9 cellular contexts compared by ENCODE assay signal in the genomic region with DNA sequence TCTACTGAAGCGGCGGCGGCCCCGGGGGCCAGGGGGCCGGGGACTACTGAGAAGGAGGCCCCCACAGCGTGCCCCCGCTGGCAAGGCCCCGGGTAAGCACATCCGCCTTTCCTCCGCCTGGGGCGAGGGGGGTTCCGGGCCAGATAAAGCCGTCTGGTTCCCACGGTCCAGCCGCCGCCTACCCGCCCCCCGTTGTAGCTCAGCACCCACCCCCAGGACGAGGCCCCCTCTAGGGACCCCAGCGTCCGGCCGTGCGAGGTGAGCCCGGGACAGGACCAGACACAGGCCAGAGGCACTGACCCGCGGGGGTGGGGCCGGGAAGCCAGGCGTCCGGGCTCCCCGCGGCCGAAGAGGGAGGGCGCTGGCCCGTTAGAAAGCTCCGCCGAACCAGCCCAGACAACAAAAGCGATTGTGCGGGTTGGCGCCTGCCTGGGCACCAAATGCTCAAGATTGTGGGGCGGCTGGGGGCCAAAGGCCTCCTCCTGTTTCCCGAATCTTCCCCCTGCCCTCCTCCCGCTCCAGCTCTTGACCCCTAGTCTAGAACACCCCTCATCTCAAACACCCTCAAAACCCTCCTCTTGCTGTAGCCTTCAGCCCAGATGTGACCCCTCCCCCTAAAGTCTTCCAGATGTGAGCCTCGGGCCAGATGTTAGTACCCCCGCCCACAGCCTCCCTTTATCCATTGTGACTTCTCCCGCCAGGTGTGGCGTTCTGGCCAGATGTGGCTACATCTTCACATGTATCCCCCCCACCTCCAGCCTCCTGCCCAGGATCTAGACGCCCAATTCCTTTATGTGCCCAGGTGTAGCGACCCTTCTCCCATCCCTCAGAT. TPM values are rescaled to one million over a fixed set of nuclear protein-coding genes. Genes with fewer than 3 reads are reported as not detected.
DNase-seq lines count a peak whose midpoint lies in the region; ATAC-seq, FAIRE-seq and TF ChIP-seq lines count a peak whose summit lies in the region.
"Had no signal": no experiment of that assay in that cellular context is flagged by ENCODE, and none has a peak within 500 bp of the region (broad histone marks: within the 10 kb centered on the region; RNA-seq: fewer than 3 reads in every experiment).

No MANE protein-coding gene starts in this region.

- no peak for ATAC-seq in GM19324 (IDR thresholded peaks at IDR 0.05; ENCODE audit: low FRiP score, unreplicated experiment)

- H3K27ac Mint-ChIP-seq in T-helper 2 cell treated with Interferon-gamma antibody and Interleukin-4, amounts not matched to agents 5 μg/mL and 100 μg/mL, for 36 hours, result no peak overlapping the region

- no peaks in the 10 kb centered on the region for H3K9me3 Mint-ChIP-seq in T-helper 2 cell treated with Interferon-gamma antibody and Interleukin-4, amounts not matched to agents 5 μg/mL and 100 μg/mL, for 36 hours

- FAIRE-seq in GM19239 (lab: Jason Lieb, UNC), result no peak

- H3K4me1 ChIP-seq in breast epithelium (peaks cover 17 to 24% of the 10 kb centered on the region in 2 donors), mesodermal cell (ENCODE audit: control insufficient read depth, insufficient read depth, low read length, poor library complexity, severe bottlenecking) (peaks cover 27% of the 10 kb centered on the region), tibial nerve (peaks cover 0 to 88% (median 59%) of the 10 kb centered on the region in 4 donors)

- H3K36me3 Mint-ChIP-seq in T-helper 2 cell treated with Interferon-gamma antibody and Interleukin-4, amounts not matched to agents 5 μg/mL and 100 μg/mL, for 36 hours (ENCODE audit: low read depth), result no peaks in the 10 kb centered on the region

- H3K27me3 ChIP-seq in breast epithelium, result peaks cover 0 to 28% of the 10 kb centered on the region in 2 donors
- H3K27me3 ChIP-seq in tibial nerve, result peaks cover 0 to 31% of the 10 kb centered on the region in 2 donors

- no peak for DNase-seq in T-helper 2 cell treated with Interferon-gamma antibody and Interleukin-4, amounts not matched to agents 5 μg/mL and 100 μg/mL, for 36 hours (ENCODE audit: low spot score)
- DNase-seq in T-helper 2 cell (no peak), breast epithelium (ENCODE audit: low spot score in 2 of 2) (no peak), tibial nerve (ENCODE audit: low spot score in 2 of 2) (no peak), GM19239 (ENCODE audit: insufficient read length, low spot score) (no peak), DMS153 treated with DMSO at 0.1 percent for 48 hours (lab: John Stamatoyannopoulos, UW; ENCODE audit: unreplicated experiment) (no peak)
- DNase-seq: SIG-M5 had no signal

- H3K4me3 ChIP-seq in breast epithelium (peak overlapping the region; percentile 15 to 70 (median 59)), mesodermal cell (ENCODE audit: extremely low read depth, insufficient read depth, low read length, poor library complexity, severe bottlenecking) (peak overlapping the region; percentile 27), tibial nerve (peak overlapping the region; percentile 7 to 90 (median 44))

- TF ChIP-seq CTCF in breast epithelium (IDR thresholded peaks at IDR 0.05), result no peak
- no peak for TF ChIP-seq CTCF in tibial nerve (IDR thresholded peaks at IDR 0.05)

- intact Hi-C loops in breast epithelium (cut with DNase I; ENCODE audit: low total_unique reads), result no loop called here

- H3K27ac ChIP-seq in breast epithelium (peak overlapping the region; percentile 10 to 76), mesodermal cell (ENCODE audit: low read depth, low read length, severe bottlenecking) (no peak overlapping the region), tibial nerve (peak overlapping the region; percentile 77 to 95 (median 92))

- no peaks in the 10 kb centered on the region for H3K9me3 ChIP-seq in breast epithelium
- H3K9me3 ChIP-seq in mesodermal cell (ENCODE audit: control insufficient read depth, low read length), result no peaks in the 10 kb centered on the region
- H3K9me3 ChIP-seq in tibial nerve, result no peaks in the 10 kb centered on the region

- peaks cover 54% of the 10 kb centered on the region for H3K4me1 Mint-ChIP-seq in T-helper 2 cell treated with Interferon-gamma antibody and Interleukin-4, amounts not matched to agents 5 μg/mL and 100 μg/mL, for 36 hours (ENCODE audit: low read depth)

- peak overlapping the region; percentile 49 for H3K4me3 Mint-ChIP-seq in T-helper 2 cell treated with Interferon-gamma antibody and Interleukin-4, amounts not matched to agents 5 μg/mL and 100 μg/mL, for 36 hours

- 22 to 24% methylated on average over 35 to 47 of the region's 48 CpGs for WGBS in mesodermal cell (ENCODE audit: insufficient coverage in 2 of 2), 2 experiments
- WGBS in tibial nerve, 2 donors, result 4 to 6% methylated on average over 39 to 40 of the region's 48 CpGs

- peaks cover 44% of the 10 kb centered on the region for H3K27me3 Mint-ChIP-seq in T-helper 2 cell treated with Interferon-gamma antibody and Interleukin-4, amounts not matched to agents 5 μg/mL and 100 μg/mL, for 36 hours (ENCODE audit: low read depth)

- TF ChIP-seq EP300 in tibial nerve (IDR thresholded peaks at IDR 0.05), result peak in 1 of 2 donors; percentile 22

- H3K36me3 ChIP-seq in breast epithelium (no peaks in the 10 kb centered on the region), mesodermal cell (ENCODE audit: control insufficient read depth, insufficient read depth, low read length) (no peaks in the 10 kb centered on the region), tibial nerve (no peaks in the 10 kb centered on the region)

- TF ChIP-seq POLR2A in breast epithelium (IDR thresholded peaks at IDR 0.05) (no peak), tibial nerve (IDR thresholded peaks at IDR 0.05) (no peak)

RNA-seq across cellular contexts. Expression of a gene that starts 0.9 kb away (rescaled TPM):
- total RNA-seq in breast epithelium (100 to 1,000 TPM in 1 of 3 donors, 10 to 100 TPM in 2; 52.7 to 130 (median 89.1) TPM), tibial nerve (1,000 to 10,000 TPM in 2 of 4 donors, 100 to 1,000 TPM in 2; 851 to 1,504 (median 1,156) TPM)
- 141 TPM for polyA plus RNA-seq in mesodermal cell (2013, experiment 1 of 2)
- 112 TPM for polyA plus RNA-seq in mesodermal cell (2013, experiment 2 of 2)

RNA-seq across cellular contexts. Expression of a gene that starts 23.6 kb away (rescaled TPM):
- 10 to 100 TPM; 25.8 to 42.9 (median 34.1) TPM for total RNA-seq in breast epithelium
- 92.0 TPM for polyA plus RNA-seq in mesodermal cell (2013, experiment 1 of 2)
- 81.3 TPM for polyA plus RNA-seq in mesodermal cell (2013, experiment 2 of 2)
- total RNA-seq in tibial nerve, result 100 to 1,000 TPM in 1 of 4 donors, 10 to 100 TPM in 3; 40.8 to 129 (median 51.2) TPM

Comparison
In these comparisons a context has a peak if more than half of its experiments do, and no peak if none do; other contexts are left out.
1. RNA of a gene that starts 0.9 kb away (total RNA-seq): 851 to 1,504 TPM in tibial nerve; 52.7 to 130 TPM in breast epithelium; every median in the first group is over 4 times any median in the second.
2. Peak in every context shown above with its lines, with median percentiles within 50 percentile points of each other: H3K4me3 ChIP-seq.